8 cellular contexts compared by ENCODE assay signal in the genomic region with DNA sequence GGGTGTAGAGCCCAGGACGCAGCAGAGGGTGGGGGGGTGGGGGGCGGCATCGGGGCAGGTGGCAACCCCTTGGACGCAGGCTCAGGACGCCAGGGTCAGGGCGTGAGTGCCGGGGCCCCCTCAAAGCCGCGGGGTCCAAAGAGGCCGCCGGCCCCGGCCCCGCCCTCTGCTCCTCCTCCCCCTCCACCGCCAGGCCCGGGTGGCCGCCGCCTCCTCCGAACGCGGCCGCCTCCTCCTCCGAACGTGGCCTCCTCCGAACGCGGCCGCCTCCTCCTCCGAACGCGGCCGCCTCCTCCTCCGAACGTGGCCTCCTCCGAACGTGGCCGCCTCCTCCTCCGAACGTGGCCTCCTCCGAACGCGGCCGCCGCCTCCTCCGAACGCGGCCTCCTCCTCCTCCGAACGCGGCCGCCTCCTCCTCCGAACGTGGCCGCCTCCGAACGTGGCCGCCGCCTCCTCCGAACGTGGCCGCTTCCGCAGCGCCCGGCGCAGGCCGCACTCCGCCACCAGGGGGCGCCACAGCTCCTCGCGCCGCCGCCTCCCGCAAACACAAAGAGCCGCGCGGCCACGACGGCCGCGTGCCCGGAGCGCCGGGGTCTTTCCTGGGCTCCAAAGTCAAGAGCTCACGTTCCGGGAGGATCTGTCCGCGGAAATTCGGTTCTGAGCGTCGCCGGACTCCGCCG. TPM values are rescaled to one million over a fixed set of nuclear protein-coding genes. Genes with fewer than 3 reads are reported as not detected.
DNase-seq lines count a peak whose midpoint lies in the region; FAIRE-seq and TF ChIP-seq lines count a peak whose summit lies in the region.

No MANE protein-coding gene starts in this region.

- WGBS in ovary, 3 donors: 1 to 7% (median 1%) methylated on average over 42 to 92 of the region's 92 CpGs
- 1 to 18% methylated on average over 22 to 83 of the region's 92 CpGs for WGBS in tibial nerve, 2 donors

- DNase-seq in SHP77 (lab: John Stamatoyannopoulos, UW) (peak; percentile 41 to 47), SHP77 treated with DMSO at 0.1 percent for 48 hours (lab: John Stamatoyannopoulos, UW) (no peak), SJSA1 (ENCODE audit: low read depth in 1 of 2, low spot score in 2 of 2) (peak; percentile 83 to 88), activated gamma-delta T cell treated with Interleukin-2 at 50 U/mL for 16 hours (peak; percentile 83), frontal cortex (ENCODE audit: low spot score in 2 of 2) (peak; percentile 88 to 92), ovary (peak; percentile 65 to 91 (median 75)), tibial nerve (ENCODE audit: low spot score in 2 of 2) (peak; percentile 58 to 59)
- DNase-seq in Jurkat, Clone E6-1 (ENCODE audit: low read depth, low spot score): peak; percentile 53

- H3K4me1 ChIP-seq in SJSA1 (replicated peaks) (peaks cover 15% of the 10 kb centered on the region), ovary (ENCODE audit: insufficient read depth) (no peaks in the 10 kb centered on the region), tibial nerve (peaks cover 0 to 33% (median 17%) of the 10 kb centered on the region in 4 donors)

- H3K27ac ChIP-seq in SJSA1 (no peak overlapping the region), ovary (no peak overlapping the region), tibial nerve (peak overlapping the region in 2 of 4 donors; percentile 21 to 22)

- peak overlapping the region; percentile 56 for H3K4me3 ChIP-seq in Jurkat, Clone E6-1 (ENCODE audit: low read length)
- peak overlapping the region; percentile 28 for H3K4me3 ChIP-seq in SJSA1
- H3K4me3 ChIP-seq in ovary: peak overlapping the region; percentile 25
- H3K4me3 ChIP-seq in tibial nerve: peak overlapping the region; percentile 22 to 53 (median 40)

- TF ChIP-seq CTCF in ovary (IDR thresholded peaks at IDR 0.05): peak; percentile 71 to 88 (median 85)
- peak; percentile 92 to 99 (median 94) for TF ChIP-seq CTCF in tibial nerve (IDR thresholded peaks at IDR 0.05)

- TF ChIP-seq EP300 in ovary (IDR thresholded peaks at IDR 0.05) (no peak), tibial nerve (IDR thresholded peaks at IDR 0.05) (no peak)

- H3K9me3 ChIP-seq in SJSA1 (replicated peaks): no peaks in the 10 kb centered on the region
- no peaks in the 10 kb centered on the region for H3K9me3 ChIP-seq in ovary
- no peaks in the 10 kb centered on the region for H3K9me3 ChIP-seq in tibial nerve

- intact Hi-C loops in ovary (cut with DNase I): loop anchor here in 1 of 4 donors (10.0 kb wide), 1 partner anchor 1650 kb away; the partner anchor contains the start of gene TNFRSF14

- H3K36me3 ChIP-seq in SJSA1 (no peaks in the 10 kb centered on the region), ovary (no peaks in the 10 kb centered on the region), tibial nerve (no peaks in the 10 kb centered on the region)

- TF ChIP-seq POLR2A in ovary (IDR thresholded peaks at IDR 0.05) (no peak), tibial nerve (IDR thresholded peaks at IDR 0.05) (no peak)

- H3K27me3 ChIP-seq in SJSA1 (replicated peaks) (peaks cover 3% of the 10 kb centered on the region; the same call in 1 of the 2 replicates), ovary (no peaks in the 10 kb centered on the region), tibial nerve (peaks cover 0 to 16% of the 10 kb centered on the region in 2 donors)

- FAIRE-seq in frontal cortex (lab: Jason Lieb, UNC): no peak

RNA-seq across cellular contexts. Expression of gene SAMD11, which starts 19.3 kb away (rescaled TPM):
- not detected for polyA plus RNA-seq in Jurkat, Clone E6-1 (2012; ENCODE audit: insufficient read depth, insufficient read length)
- total RNA-seq in SJSA1 (2014; rRNA removed; shearing (Covaris generic)): 232 and 256 TPM in 2 replicates
- total RNA-seq in frontal cortex (0.41 TPM), ovary (10 to 100 TPM in 1 of 7 donors, 1 to 10 TPM in 5, under 1 TPM in 1; 0.85 to 10.6 (median 2.3) TPM), tibial nerve (10 to 100 TPM in 2 of 4 donors, 1 to 10 TPM in 2; 2.6 to 15.9 (median 11.5) TPM)
- polyA plus RNA-seq in ovary: 1 to 10 TPM; 1.1 to 2.6 TPM

RNA-seq across cellular contexts. Expression of gene NOC2L, which starts 54.6 kb away (rescaled TPM):
- polyA plus RNA-seq in Jurkat, Clone E6-1 (2012; ENCODE audit: insufficient read depth, insufficient read length): 80.6 TPM
- total RNA-seq in SJSA1 (2014; rRNA removed; shearing (Covaris generic)): 100 and 129 TPM in 2 replicates
- total RNA-seq in frontal cortex (67.3 TPM), ovary (10 to 100 TPM; 17.8 to 55.2 (median 46.3) TPM), tibial nerve (10 to 100 TPM; 28.2 to 54.0 (median 46.4) TPM)
- 10 to 100 TPM; 23.8 to 33.9 TPM for polyA plus RNA-seq in ovary

RNA-seq across cellular contexts. Expression of gene KLHL17, which starts 56.0 kb away (rescaled TPM):
- polyA plus RNA-seq in Jurkat, Clone E6-1 (2012; ENCODE audit: insufficient read depth, insufficient read length): 59.3 TPM
- 7.2 and 11.5 TPM in 2 replicates for total RNA-seq in SJSA1 (2014; rRNA removed; shearing (Covaris generic))
- total RNA-seq in frontal cortex (6.1 TPM), ovary (1 to 10 TPM; 1.5 to 6.7 (median 2.1) TPM), tibial nerve (10 to 100 TPM in 3 of 4 donors, 1 to 10 TPM in 1; 4.2 to 19.2 (median 11.9) TPM)
- polyA plus RNA-seq in ovary: 1 to 10 TPM in 1 of 2 donors, under 1 TPM in 1; 0.13 to 2.2 TPM

Comparison
In these comparisons a context has a peak if more than half of its experiments do, and no peak if none do; other contexts are left out.
1. RNA of gene SAMD11, which starts 19.3 kb away (total RNA-seq): 232 to 256 TPM in SJSA1; 2.6 to 15.9 TPM in tibial nerve, 0.85 to 10.6 TPM in ovary and 0.41 TPM in frontal cortex (single experiment); every median in the first group is over 10 times any median in the second.
2. Peak in every context shown above with its lines, with median percentiles within 50 percentile points of each other: H3K4me3 ChIP-seq.